ENCODE assay signal across 21 cellular contexts in genomic region chr13:97267418-97268059, GRCh38. TPM values are rescaled to one million over a fixed set of nuclear protein-coding genes. Genes with fewer than 3 reads are reported as not detected.
A peak's percentile ranks its signal among the peaks of the same experiment; 100 is the strongest.
DNase-seq lines count a peak whose midpoint lies in the region; ATAC-seq and TF ChIP-seq lines count a peak whose summit lies in the region.
"Had no signal": no experiment of that assay in that cellular context is flagged by ENCODE, and none has a peak within 500 bp of the region (broad histone marks: within the 10 kb centered on the region; RNA-seq: fewer than 3 reads in every experiment).

No MANE protein-coding gene starts in this region.

- no peaks in the 10 kb centered on the region for H3K27me3 ChIP-seq in colonic mucosa
- H3K27me3 ChIP-seq: body of pancreas, ovary, SJSA1 had no signal

- CTCF ChIA-PET in WTC11 (lab: Charles Lee), result interaction anchor here (0.8 to 3.7 kb wide), 11 partner anchors 9 to 157 kb away, joined by 3 to 26 read pairs (median 5); partner anchors contain the start of gene MBNL2

- H3K27me3 Mint-ChIP-seq in WTC11 (ENCODE audit: low read depth) (no peaks in the 10 kb centered on the region; the same call in 1 of the 2 replicates), osteocyte (ENCODE audit: unreplicated experiment) (no peaks in the 10 kb centered on the region)
- H3K27me3 Mint-ChIP-seq: B cell had no signal

- no peaks in the 10 kb centered on the region for H3K4me1 ChIP-seq in colonic mucosa

- intact Hi-C loops in colonic mucosa (cut with DNase I), result no loop called here

- H3K36me3 Mint-ChIP-seq in WTC11 (no peaks in the 10 kb centered on the region), osteocyte (ENCODE audit: unreplicated experiment) (peaks cover 17% of the 10 kb centered on the region)

- no peaks in the 10 kb centered on the region for H3K9me3 Mint-ChIP-seq in WTC11
- H3K9me3 Mint-ChIP-seq in osteocyte (ENCODE audit: unreplicated experiment), result no peaks in the 10 kb centered on the region

- peak overlapping the region; percentile 33 for H3K4me3 Mint-ChIP-seq in WTC11
- H3K4me3 Mint-ChIP-seq in osteocyte (ENCODE audit: unreplicated experiment), result peak overlapping the region; percentile 62
- H3K4me3 Mint-ChIP-seq: B cell had no signal

- DNase-seq in ELF-1 (ENCODE audit: low read depth, low spot score), result peak; percentile 55
- peak; percentile 64 for DNase-seq in WTC11 (ENCODE audit: low spot score)
- peak; percentile 82 for DNase-seq in iPS DF 19.7 (ENCODE audit: low read depth, low spot score)
- DNase-seq in osteocyte (ENCODE audit: extremely low spot score, unreplicated experiment), result no peak
- no peak for DNase-seq in glomerular visceral epithelial cell (ENCODE audit: extremely low spot score)
- DNase-seq in dermis blood vessel endothelial cell, result no peak
- no peak for DNase-seq in HK-2 (ENCODE audit: unreplicated experiment)
- DNase-seq in colonic mucosa, result no peak
- DNase-seq: activated CD4-positive, alpha-beta T cell treated with anti-CD3 and anti-CD28 coated beads for 4 hours; activated CD8-positive, alpha-beta memory T cell treated with anti-CD3 and anti-CD28 coated beads, Interleukin-2, amount 50 U/mL, for 48 hours; activated naive CD4-positive, alpha-beta T cell treated with anti-CD3 and anti-CD28 coated beads, Interleukin-2, amount 50 U/mL, for 16 hours; body of pancreas; DMS53; effector memory CD4-positive, alpha-beta T cell; GM23248; Kasumi-1; NCI-H1417 treated with DMSO at 0.1 percent for 48 hours; ovary; T1000 had no signal

- ATAC-seq in WTC11, result peak; percentile 77
- ATAC-seq: body of pancreas had no signal

- H3K4me3 ChIP-seq in colonic mucosa, result no peak overlapping the region
- H3K4me3 ChIP-seq: body of pancreas, GM23248, ovary, SJSA1 had no signal

- POLR2A ChIA-PET in WTC11 (lab: Charles Lee), result no interaction called here

- H3K27ac ChIP-seq in colonic mucosa, result no peak overlapping the region
- H3K27ac ChIP-seq: body of pancreas, GM23248, ovary, SJSA1 had no signal

- H3K27ac Mint-ChIP-seq in WTC11, result peak overlapping the region; percentile 94
- H3K27ac Mint-ChIP-seq in osteocyte (ENCODE audit: unreplicated experiment), result peak overlapping the region; percentile 90
- H3K27ac Mint-ChIP-seq: B cell had no signal

- H3K9me3 ChIP-seq in colonic mucosa, result no peaks in the 10 kb centered on the region
- H3K9me3 ChIP-seq: body of pancreas, ovary, SJSA1 had no signal

- no peak overlapping the region for H3K9ac ChIP-seq in colonic mucosa (ENCODE audit: low read depth in 2 of 2, low read length in 2 of 2)
- H3K9ac ChIP-seq: GM23248 had no signal

- TF ChIP-seq CTCF in WTC11 (IDR thresholded peaks at IDR 0.05) (no peak), osteocyte (IDR thresholded peaks at IDR 0.05) (no peak), colonic mucosa (IDR thresholded peaks at IDR 0.05) (no peak)

- H3K4me1 Mint-ChIP-seq in WTC11 (peaks cover 43% of the 10 kb centered on the region), osteocyte (ENCODE audit: unreplicated experiment) (peaks cover 68% of the 10 kb centered on the region)

- no peaks in the 10 kb centered on the region for H3K36me3 ChIP-seq in colonic mucosa
- H3K36me3 ChIP-seq: ovary, SJSA1 had no signal

TF ChIP-seq in WTC11, 78 proteins besides CTCF, POLR2A, EP300 and RAD21:
- TF ChIP-seq RORB (CRISPR knock-in tag; IDR thresholded peaks at IDR 0.05), result no peak
- peak; percentile 36; the same call in 1 of the 2 replicates for TF ChIP-seq FOXP4 (CRISPR knock-in tag; IDR thresholded peaks at IDR 0.05)
- peak; percentile 80; the same call in 1 of the 2 replicates for TF ChIP-seq ZNF423 (CRISPR knock-in tag; IDR thresholded peaks at IDR 0.05)
- TF ChIP-seq ZNF416 (CRISPR knock-in tag; IDR thresholded peaks at IDR 0.05), result no peak
- no peak for TF ChIP-seq ZNF232 (CRISPR knock-in tag; IDR thresholded peaks at IDR 0.05)
TF ChIP-seq in WTC11: peak in this region for 2.

RNA-seq across cellular contexts. Expression of gene MBNL2, which starts 45.4 kb away (rescaled TPM):
- 0.85 to 1.9 TPM (median 1.7 TPM) in 3 replicates for total RNA-seq in WTC11 (2021)
- total RNA-seq in osteocyte, result 66.6 and 71.8 TPM in 2 replicates
- 78.3 and 90.6 TPM in 2 replicates for total RNA-seq in dermis blood vessel endothelial cell
- total RNA-seq in colonic mucosa, result 10 to 100 TPM; 28.2 to 61.8 TPM

Comparison
In these comparisons a context has a peak if more than half of its experiments do, and no peak if none do; other contexts are left out.
1. DNase-seq: peak in ELF-1 (single experiment), WTC11 (single experiment) and iPS DF 19.7 (single experiment); none in osteocyte (single experiment), glomerular visceral epithelial cell (single experiment), dermis blood vessel endothelial cell (single experiment), HK-2 (single experiment) and colonic mucosa (single experiment).